Comparison of ENCODE assay signal across 12 cellular contexts in the genomic region with DNA sequence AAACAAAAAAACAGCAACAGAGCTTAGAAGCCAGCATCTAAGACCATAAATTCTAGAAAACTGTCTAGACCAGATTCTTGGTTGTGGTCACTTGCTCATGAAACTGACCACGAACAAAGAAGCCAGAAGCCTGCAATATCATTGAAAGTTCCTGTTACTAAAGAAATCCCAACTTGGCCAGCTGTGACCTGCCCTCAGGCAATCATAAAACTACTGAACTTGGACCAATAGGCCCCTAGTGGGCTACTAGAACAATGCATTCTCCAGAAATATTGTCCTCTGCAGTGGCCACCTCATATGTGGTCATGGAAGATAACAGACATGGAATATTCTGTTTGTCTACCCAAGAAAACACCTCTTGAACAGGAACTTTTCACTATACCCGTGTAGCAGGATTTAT.
DNase-seq lines count a peak whose midpoint lies in the region; TF ChIP-seq lines count a peak whose summit lies in the region.
"Had no signal": no experiment of that assay in that cellular context is flagged by ENCODE, and none has a peak within 500 bp of the region (broad histone marks: within the 10 kb centered on the region; RNA-seq: fewer than 3 reads in every experiment).

No MANE protein-coding gene starts in this region.

- no peak for TF ChIP-seq CTCF in GM10248 (IDR thresholded peaks at IDR 0.05; ENCODE audit: control extremely low read depth, extremely low read depth, low read depth, missing control alignments)

- POLR2A ChIA-PET in HEK293T (lab: Yijun Ruan, JAX): no interaction called here
- POLR2A ChIA-PET in GM10248 (lab: Yijun Ruan, JAX): no interaction called here

- CTCF ChIA-PET in HEK293T (lab: Yijun Ruan, JAX): no interaction called here
- CTCF ChIA-PET in GM10248 (lab: Yijun Ruan, JAX): interaction anchor here (1.0 to 1.2 kb wide), 2 partner anchors 12 to 37 kb away, joined by 3 read pairs; no protein-coding TSS in a partner anchor

- DNase-seq in Caki2 (ENCODE audit: low read depth): peak; percentile 72
- DNase-seq in HEK293T (ENCODE audit: extremely low spot score): peak; percentile 25
- DNase-seq in SK-MEL-5 (ENCODE audit: low read depth, low spot score): peak; percentile 34
- DNase-seq in kidney glomerular epithelial cell (lab: John Stamatoyannopoulos, UW): peak; percentile 15
- DNase-seq in NK-92 treated with Interleukin-12 subunit alpha and Interleukin-12 subunit beta, amount 100 ng/mL, for 24 hours (lab: John Stamatoyannopoulos, UW): no peak
- DNase-seq in GM10248 (ENCODE audit: extremely low spot score): no peak
- DNase-seq in NAMALWA (ENCODE audit: low spot score): no peak
- no peak for DNase-seq in cerebellum (ENCODE audit: low spot score)
- DNase-seq: activated gamma-delta T cell, DMS153, HCEC 1CT, NCI-H1436 treated with DMSO at 0.1 percent for 48 hours had no signal

- in situ Hi-C loops in Caki2 (cut with HindIII; ENCODE audit: low pct_unique_long_range_greater_than_20kb, low sequenced_read_pairs): no loop called here
- in situ Hi-C loops in SK-MEL-5 (cut with HindIII; ENCODE audit: low pct_unique_long_range_greater_than_20kb, low sequenced_read_pairs): no loop called here

TF ChIP-seq in HEK293T, 16 proteins besides CTCF, POLR2A, EP300 and RAD21:
- TF ChIP-seq NFRKB (IDR thresholded peaks at IDR 0.05): no peak
- no peak for TF ChIP-seq FOXK2 (IDR thresholded peaks at IDR 0.05)
- no peak for TF ChIP-seq BHLHE40 (IDR thresholded peaks at IDR 0.05; ENCODE audit: borderline replicate concordance)
TF ChIP-seq in HEK293T: peak in this region for 0.

Comparison
In these comparisons a context has a peak if more than half of its experiments do, and no peak if none do; other contexts are left out.
1. DNase-seq: peak in Caki2 (single experiment), HEK293T (single experiment), SK-MEL-5 (single experiment) and kidney glomerular epithelial cell (single experiment); none in NK-92 treated with Interleukin-12 subunit alpha and Interleukin-12 subunit beta, amount 100 ng/mL, for 24 hours (single experiment), GM10248 (single experiment), NAMALWA (single experiment) and cerebellum (single experiment).